ENCODE assay signal across 14 cellular contexts in the genomic region with DNA sequence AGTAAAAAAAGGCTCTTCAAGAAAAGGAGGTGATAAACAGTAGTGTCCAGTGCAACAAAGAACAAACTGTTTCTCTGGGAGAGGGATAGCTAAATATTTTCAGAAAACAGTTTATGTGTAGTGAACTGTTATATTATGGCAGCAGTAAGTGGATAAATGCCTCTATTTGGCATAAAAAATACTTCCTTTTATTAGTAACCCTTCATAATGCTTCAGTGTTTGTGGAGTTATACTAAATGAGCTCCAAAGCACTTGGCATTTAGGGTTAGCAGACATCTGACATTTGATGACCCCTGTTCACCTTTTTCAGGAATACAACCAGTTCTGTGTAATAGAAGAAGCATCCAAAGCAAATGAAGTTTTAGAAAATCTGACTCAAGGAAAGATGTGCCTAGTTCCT. TPM values are rescaled to one million over a fixed set of nuclear protein-coding genes. Genes with fewer than 3 reads are reported as not detected.
A peak's percentile ranks its signal among the peaks of the same experiment; 100 is the strongest.
DNase-seq lines count a peak whose midpoint lies in the region; ATAC-seq and TF ChIP-seq lines count a peak whose summit lies in the region.
"Had no signal": no experiment of that assay in that cellular context is flagged by ENCODE, and none has a peak within 500 bp of the region (broad histone marks: within the 10 kb centered on the region; RNA-seq: fewer than 3 reads in every experiment).

No MANE protein-coding gene starts in this region.

- H3K9me3 Mint-ChIP-seq in activated T-cell treated with anti-CD3 and anti-CD28 coated beads, Interleukin-2, amount 50 U/mL, for 72 hours = no peaks in the 10 kb centered on the region
- no peaks in the 10 kb centered on the region for H3K9me3 Mint-ChIP-seq in activated T-cell treated with anti-CD3 and anti-CD28 coated beads, Interleukin-2, amount 50 U/mL, for 4 hours
- no peaks in the 10 kb centered on the region for H3K9me3 Mint-ChIP-seq in CD8-positive, alpha-beta T cell
- no peaks in the 10 kb centered on the region for H3K9me3 Mint-ChIP-seq in activated T-helper 17 cell treated with anti-CD3 and anti-CD28 coated beads, Interleukin-2, amount 50 U/mL, for 72 hours
- no peaks in the 10 kb centered on the region for H3K9me3 Mint-ChIP-seq in stimulated activated effector memory CD8-positive, alpha-beta T cell treated with anti-CD3 and anti-CD28 coated beads, Interleukin-12 subunit alpha, Interleukin-12 subunit beta, amount 100 ng/mL, for 72 hours
- no peaks in the 10 kb centered on the region for H3K9me3 Mint-ChIP-seq in MCF 10A (ENCODE audit: unreplicated experiment)

- no peak overlapping the region for H3K4me3 Mint-ChIP-seq in activated T-cell treated with anti-CD3 and anti-CD28 coated beads, Interleukin-2, amount 50 U/mL, for 72 hours
- no peak overlapping the region for H3K4me3 Mint-ChIP-seq in activated T-cell treated with anti-CD3 and anti-CD28 coated beads, Interleukin-2, amount 50 U/mL, for 4 hours
- H3K4me3 Mint-ChIP-seq in CD8-positive, alpha-beta T cell = no peak overlapping the region
- no peak overlapping the region for H3K4me3 Mint-ChIP-seq in activated T-helper 17 cell treated with anti-CD3 and anti-CD28 coated beads, Interleukin-2, amount 50 U/mL, for 72 hours
- no peak overlapping the region for H3K4me3 Mint-ChIP-seq in stimulated activated effector memory CD8-positive, alpha-beta T cell treated with anti-CD3 and anti-CD28 coated beads, Interleukin-12 subunit alpha, Interleukin-12 subunit beta, amount 100 ng/mL, for 72 hours
- H3K4me3 Mint-ChIP-seq in MCF 10A (ENCODE audit: unreplicated experiment) = no peak overlapping the region

- DNase-seq in activated T-cell treated with anti-CD3 and anti-CD28 coated beads, Interleukin-2, amount 50 U/mL, for 72 hours = no peak
- DNase-seq in activated T-cell treated with anti-CD3 and anti-CD28 coated beads, Interleukin-2, amount 50 U/mL, for 4 hours = no peak
- DNase-seq in CD8-positive, alpha-beta T cell = no peak
- no peak for DNase-seq in stimulated activated effector memory CD8-positive, alpha-beta T cell treated with anti-CD3 and anti-CD28 coated beads, Interleukin-12 subunit alpha, Interleukin-12 subunit beta, amount 100 ng/mL, for 72 hours (ENCODE audit: low spot score in 2 of 2)
- DNase-seq in MCF 10A (ENCODE audit: unreplicated experiment) (no peak), NCI-H2029 (lab: John Stamatoyannopoulos, UW) (no peak)
- DNase-seq: 8988T, AML-193, DMS79, GM23248 had no signal

- peak overlapping the region; percentile 14 for H3K27ac Mint-ChIP-seq in activated T-cell treated with anti-CD3 and anti-CD28 coated beads, Interleukin-2, amount 50 U/mL, for 72 hours
- peak overlapping the region; percentile 18 for H3K27ac Mint-ChIP-seq in CD8-positive, alpha-beta T cell
- peak overlapping the region; percentile 25 for H3K27ac Mint-ChIP-seq in activated T-helper 17 cell treated with anti-CD3 and anti-CD28 coated beads, Interleukin-2, amount 50 U/mL, for 72 hours
- H3K27ac Mint-ChIP-seq in stimulated activated effector memory CD8-positive, alpha-beta T cell treated with anti-CD3 and anti-CD28 coated beads, Interleukin-12 subunit alpha, Interleukin-12 subunit beta, amount 100 ng/mL, for 72 hours = peak overlapping the region; percentile 10
- H3K27ac Mint-ChIP-seq in MCF 10A (ENCODE audit: low read depth, unreplicated experiment) = no peak overlapping the region

- H3K9me3 ChIP-seq in CD8-positive, alpha-beta T cell (ENCODE audit: low read length) = no peaks in the 10 kb centered on the region
- H3K9me3 ChIP-seq: BLaER1 had no signal

- intact Hi-C loops in CD8-positive, alpha-beta T cell (cut with DNase I, micrococcal nuclease) = no loop called here
- intact Hi-C loops in MCF 10A (cut with micrococcal nuclease) = no loop called here

- no peaks in the 10 kb centered on the region for H3K4me1 ChIP-seq in CD8-positive, alpha-beta T cell (ENCODE audit: insufficient read depth, low read length)
- H3K4me1 ChIP-seq: BLaER1 had no signal

- H3K4me3 ChIP-seq in CD8-positive, alpha-beta T cell (ENCODE audit: low read depth, low read length) = no peak overlapping the region
- H3K4me3 ChIP-seq: BLaER1, GM23248 had no signal

- BruUV-seq in MCF 10A (replicated peaks; lab: Mats Ljungman, UMichigan) = no TSS peak

- CTCF ChIA-PET in CD8-positive, alpha-beta T cell (lab: Charles Lee) = no interaction called here
- CTCF ChIA-PET in MCF 10A (lab: Yijun Ruan, JAX) = no interaction called here

- no peak overlapping the region for H3K27ac ChIP-seq in CD8-positive, alpha-beta T cell (ENCODE audit: low read depth, low read length)
- H3K27ac ChIP-seq: BLaER1, GM23248 had no signal

- POLR2A ChIA-PET in CD8-positive, alpha-beta T cell (lab: Charles Lee) = interaction anchor here (0.7 kb wide), 1 partner anchor 19 kb away, joined by 4 read pairs; no protein-coding TSS in a partner anchor
- POLR2A ChIA-PET in MCF 10A (lab: Yijun Ruan, JAX) = interaction anchor here (0.5 kb wide), 1 partner anchor 12 kb away, joined by 3 read pairs; no protein-coding TSS in a partner anchor

- H3K36me3 Mint-ChIP-seq in activated T-cell treated with anti-CD3 and anti-CD28 coated beads, Interleukin-2, amount 50 U/mL, for 72 hours (ENCODE audit: insufficient read depth in 2 of 2) = peaks cover 4 to 8% of the 10 kb centered on the region in 2 donors
- peaks cover 38% of the 10 kb centered on the region for H3K36me3 Mint-ChIP-seq in activated T-cell treated with anti-CD3 and anti-CD28 coated beads, Interleukin-2, amount 50 U/mL, for 4 hours (ENCODE audit: insufficient read depth)
- H3K36me3 Mint-ChIP-seq in CD8-positive, alpha-beta T cell = peaks cover 75% of the 10 kb centered on the region
- peaks cover 83% of the 10 kb centered on the region for H3K36me3 Mint-ChIP-seq in activated T-helper 17 cell treated with anti-CD3 and anti-CD28 coated beads, Interleukin-2, amount 50 U/mL, for 72 hours (ENCODE audit: low read depth)
- H3K36me3 Mint-ChIP-seq in stimulated activated effector memory CD8-positive, alpha-beta T cell treated with anti-CD3 and anti-CD28 coated beads, Interleukin-12 subunit alpha, Interleukin-12 subunit beta, amount 100 ng/mL, for 72 hours = peaks cover 94% of the 10 kb centered on the region
- peaks cover 69% of the 10 kb centered on the region for H3K36me3 Mint-ChIP-seq in MCF 10A (ENCODE audit: insufficient read depth, unreplicated experiment)

- no peak for TF ChIP-seq CTCF in CD8-positive, alpha-beta T cell (IDR thresholded peaks at IDR 0.05)
- TF ChIP-seq CTCF in MCF 10A (IDR thresholded peaks at IDR 0.05; ENCODE audit: unreplicated experiment) = no peak

- H3K36me3 ChIP-seq in CD8-positive, alpha-beta T cell (ENCODE audit: insufficient read depth, low read length) = peaks cover 44% of the 10 kb centered on the region

- ATAC-seq in activated T-cell treated with anti-CD3 and anti-CD28 coated beads, Interleukin-2, amount 50 U/mL, for 72 hours (replicated peaks in 1 of 2) = no peak
- no peak for ATAC-seq in activated T-cell treated with anti-CD3 and anti-CD28 coated beads, Interleukin-2, amount 50 U/mL, for 4 hours
- ATAC-seq in CD8-positive, alpha-beta T cell = no peak
- ATAC-seq in activated T-helper 17 cell treated with anti-CD3 and anti-CD28 coated beads, Interleukin-2, amount 50 U/mL, for 72 hours (replicated peaks) = no peak
- no peak for ATAC-seq in stimulated activated effector memory CD8-positive, alpha-beta T cell treated with anti-CD3 and anti-CD28 coated beads, Interleukin-12 subunit alpha, Interleukin-12 subunit beta, amount 100 ng/mL, for 72 hours
- ATAC-seq: HCT116, HepG2 had no signal

- no peaks in the 10 kb centered on the region for H3K27me3 ChIP-seq in CD8-positive, alpha-beta T cell (ENCODE audit: insufficient read depth, low read length)
- H3K27me3 ChIP-seq: BLaER1 had no signal

- no peaks in the 10 kb centered on the region for H3K4me1 Mint-ChIP-seq in activated T-cell treated with anti-CD3 and anti-CD28 coated beads, Interleukin-2, amount 50 U/mL, for 72 hours (ENCODE audit: low read depth)
- H3K4me1 Mint-ChIP-seq in activated T-cell treated with anti-CD3 and anti-CD28 coated beads, Interleukin-2, amount 50 U/mL, for 4 hours (ENCODE audit: low read depth) = no peaks in the 10 kb centered on the region
- H3K4me1 Mint-ChIP-seq in CD8-positive, alpha-beta T cell (ENCODE audit: low read depth) = no peaks in the 10 kb centered on the region
- H3K4me1 Mint-ChIP-seq in activated T-helper 17 cell treated with anti-CD3 and anti-CD28 coated beads, Interleukin-2, amount 50 U/mL, for 72 hours = no peaks in the 10 kb centered on the region
- H3K4me1 Mint-ChIP-seq in stimulated activated effector memory CD8-positive, alpha-beta T cell treated with anti-CD3 and anti-CD28 coated beads, Interleukin-12 subunit alpha, Interleukin-12 subunit beta, amount 100 ng/mL, for 72 hours = peaks cover 7% of the 10 kb centered on the region
- H3K4me1 Mint-ChIP-seq in MCF 10A (ENCODE audit: insufficient read depth, unreplicated experiment) = no peaks in the 10 kb centered on the region

- no peaks in the 10 kb centered on the region for H3K27me3 Mint-ChIP-seq in activated T-cell treated with anti-CD3 and anti-CD28 coated beads, Interleukin-2, amount 50 U/mL, for 72 hours (ENCODE audit: low read depth)
- H3K27me3 Mint-ChIP-seq in activated T-cell treated with anti-CD3 and anti-CD28 coated beads, Interleukin-2, amount 50 U/mL, for 4 hours (ENCODE audit: low read depth) = no peaks in the 10 kb centered on the region
- H3K27me3 Mint-ChIP-seq in CD8-positive, alpha-beta T cell (ENCODE audit: low read depth) = no peaks in the 10 kb centered on the region
- no peaks in the 10 kb centered on the region for H3K27me3 Mint-ChIP-seq in activated T-helper 17 cell treated with anti-CD3 and anti-CD28 coated beads, Interleukin-2, amount 50 U/mL, for 72 hours
- H3K27me3 Mint-ChIP-seq in MCF 10A (ENCODE audit: insufficient read depth, unreplicated experiment) = no peaks in the 10 kb centered on the region

RNA-seq across cellular contexts. Expression of a gene that starts 31.9 kb away (rescaled TPM):
- total RNA-seq in activated T-cell treated with anti-CD3 and anti-CD28 coated beads, Interleukin-2, amount 50 U/mL, for 72 hours = 10 to 100 TPM; 33.2 to 36.8 TPM
- 10 to 100 TPM; 21.2 to 24.3 (median 23.4) TPM for total RNA-seq in activated T-cell treated with anti-CD3 and anti-CD28 coated beads, Interleukin-2, amount 50 U/mL, for 4 hours
- 10 to 100 TPM; 14.7 to 22.1 TPM for total RNA-seq in CD8-positive, alpha-beta T cell
- 10 to 100 TPM; 22.0 to 25.6 TPM for total RNA-seq in activated T-helper 17 cell treated with anti-CD3 and anti-CD28 coated beads, Interleukin-2, amount 50 U/mL, for 72 hours
- 29.4 and 35.0 TPM in 2 replicates for total RNA-seq in MCF 10A (2022)

RNA-seq across cellular contexts. Expression of a gene that starts 32.0 kb away (rescaled TPM):
- total RNA-seq in activated T-cell treated with anti-CD3 and anti-CD28 coated beads, Interleukin-2, amount 50 U/mL, for 72 hours = 10 to 100 TPM; 16.0 to 17.1 TPM
- total RNA-seq in activated T-cell treated with anti-CD3 and anti-CD28 coated beads, Interleukin-2, amount 50 U/mL, for 4 hours = 10 to 100 TPM; 28.0 to 30.7 (median 29.7) TPM
- total RNA-seq in CD8-positive, alpha-beta T cell = 10 to 100 TPM in 1 of 2 experiments, 1 to 10 TPM in 1; 9.0 to 12.1 TPM
- total RNA-seq in activated T-helper 17 cell treated with anti-CD3 and anti-CD28 coated beads, Interleukin-2, amount 50 U/mL, for 72 hours = 10 to 100 TPM in 1 of 2 donors, 1 to 10 TPM in 1; 8.8 to 16.7 TPM
- 23.0 and 26.1 TPM in 2 replicates for total RNA-seq in MCF 10A (2022)
